ENCODE assay signal across 24 cellular contexts in genomic region chr16:89708481-89708931, GRCh38.
"Had no signal": no experiment of that assay in that cellular context is flagged by ENCODE, and none has a peak within 500 bp of the region (broad histone marks: within the 10 kb centered on the region; RNA-seq: fewer than 3 reads in every experiment).

No MANE protein-coding gene starts in this region.

- H3K36me3 ChIP-seq: pancreas, vagina had no signal

- H3K27ac Mint-ChIP-seq: activated CD4-positive, alpha-beta memory T cell treated with anti-CD3 and anti-CD28 coated beads, Interleukin-2, amount 10 ng/mL, durations not matched to agents 7 days and 5 days; activated naive CD4-positive, alpha-beta T cell treated with anti-CD3 and anti-CD28 coated beads for 36 hours; activated naive CD8-positive, alpha-beta T cell treated with anti-CD3 and anti-CD28 coated beads, Interleukin-2, amount 10 ng/mL, durations not matched to agents 7 days and 5 days; activated T-cell treated with anti-CD3 and anti-CD28 coated beads, Interleukin-2, amount 50 U/mL, for 72 hours; mesothelial cell of epicardium; natural killer cell treated with Interleukin-12 subunit alpha and Interleukin-12 subunit beta and Interleukin-15 and Interleukin-18, amount 100 ng/mL, for 72 hours; stimulated activated naive B cell treated with anti-CD40 and anti-IgM and Interleukin-4, amounts not matched to agents 10 μg/mL and 1 μg/mL and 100 μg/mL, for 72 hours; T-helper 1 cell treated with Interleukin-12 subunit alpha and Interleukin-12 subunit beta and Interleukin-4 antibody, amounts not matched to agents 30 μg/mL and 1 μg/mL, for 36 hours had no signal

- DNase-seq: activated CD4-positive, alpha-beta memory T cell treated with anti-CD3 and anti-CD28 coated beads, Interleukin-2, amount 10 ng/mL, durations not matched to agents 7 days and 5 days; activated CD4-positive, alpha-beta T cell treated with anti-CD3 and anti-CD28 coated beads for 48 hours; activated effector memory CD4-positive, alpha-beta T cell treated with Interleukin-2 at 50 U/mL for 16 hours; activated naive CD4-positive, alpha-beta T cell treated with anti-CD3 and anti-CD28 coated beads for 36 hours; activated naive CD8-positive, alpha-beta T cell treated with anti-CD3 and anti-CD28 coated beads, Interleukin-2, amount 10 ng/mL, durations not matched to agents 7 days and 5 days; activated T-cell treated with anti-CD3 and anti-CD28 coated beads, Interleukin-2, amount 50 U/mL, for 72 hours; amniotic stem cell; cerebellar nuclear complex; cortex of kidney; heart right ventricle; left lung; pancreas; stimulated activated CD4-positive, alpha-beta T cell treated with anti-CD3 and anti-CD28 coated beads, Interleukin-15, amount 100 ng/mL, for 24 hours; stimulated activated CD8-positive, alpha-beta memory T cell treated with anti-CD3 and anti-CD28 coated beads, Interleukin-4, amount 100 ng/mL, for 48 hours; stimulated activated naive B cell treated with anti-CD40 and anti-IgM and Interleukin-4, amounts not matched to agents 10 μg/mL and 1 μg/mL and 100 μg/mL, for 72 hours; T1000; trophoblast cell had no signal

- H3K4me2 ChIP-seq: smooth muscle cell had no signal

- H3K27ac ChIP-seq: epithelial cell of prostate, heart right ventricle, left lung, neutrophil, pancreas, vagina had no signal

- H3K9me3 ChIP-seq: heart right ventricle, left lung, neutrophil, pancreas, vagina had no signal

- H3K4me3 ChIP-seq: heart right ventricle, left lung, pancreas, smooth muscle cell, vagina had no signal

- H3K27me3 Mint-ChIP-seq: activated CD4-positive, alpha-beta memory T cell treated with anti-CD3 and anti-CD28 coated beads, Interleukin-2, amount 10 ng/mL, durations not matched to agents 7 days and 5 days; activated naive CD8-positive, alpha-beta T cell treated with anti-CD3 and anti-CD28 coated beads, Interleukin-2, amount 10 ng/mL, durations not matched to agents 7 days and 5 days; natural killer cell treated with Interleukin-12 subunit alpha and Interleukin-12 subunit beta and Interleukin-15 and Interleukin-18, amount 100 ng/mL, for 72 hours; stimulated activated naive B cell treated with anti-CD40 and anti-IgM and Interleukin-4, amounts not matched to agents 10 μg/mL and 1 μg/mL and 100 μg/mL, for 72 hours had no signal

- H3K27me3 ChIP-seq: pancreas, vagina had no signal

- H3K4me1 Mint-ChIP-seq: mesothelial cell of epicardium had no signal

- H3K4me3 Mint-ChIP-seq: activated CD4-positive, alpha-beta memory T cell treated with anti-CD3 and anti-CD28 coated beads, Interleukin-2, amount 10 ng/mL, durations not matched to agents 7 days and 5 days; activated naive CD4-positive, alpha-beta T cell treated with anti-CD3 and anti-CD28 coated beads for 36 hours; activated naive CD8-positive, alpha-beta T cell treated with anti-CD3 and anti-CD28 coated beads, Interleukin-2, amount 10 ng/mL, durations not matched to agents 7 days and 5 days; activated T-cell treated with anti-CD3 and anti-CD28 coated beads, Interleukin-2, amount 50 U/mL, for 72 hours; mesothelial cell of epicardium; natural killer cell treated with Interleukin-12 subunit alpha and Interleukin-12 subunit beta and Interleukin-15 and Interleukin-18, amount 100 ng/mL, for 72 hours; stimulated activated naive B cell treated with anti-CD40 and anti-IgM and Interleukin-4, amounts not matched to agents 10 μg/mL and 1 μg/mL and 100 μg/mL, for 72 hours; T-helper 1 cell treated with Interleukin-12 subunit alpha and Interleukin-12 subunit beta and Interleukin-4 antibody, amounts not matched to agents 30 μg/mL and 1 μg/mL, for 36 hours had no signal

- H3K36me3 Mint-ChIP-seq: activated naive CD8-positive, alpha-beta T cell treated with anti-CD3 and anti-CD28 coated beads, Interleukin-2, amount 10 ng/mL, durations not matched to agents 7 days and 5 days; mesothelial cell of epicardium; natural killer cell treated with Interleukin-12 subunit alpha and Interleukin-12 subunit beta and Interleukin-15 and Interleukin-18, amount 100 ng/mL, for 72 hours; stimulated activated naive B cell treated with anti-CD40 and anti-IgM and Interleukin-4, amounts not matched to agents 10 μg/mL and 1 μg/mL and 100 μg/mL, for 72 hours had no signal

- H3K9me3 Mint-ChIP-seq: activated CD4-positive, alpha-beta memory T cell treated with anti-CD3 and anti-CD28 coated beads, Interleukin-2, amount 10 ng/mL, durations not matched to agents 7 days and 5 days; activated naive CD4-positive, alpha-beta T cell treated with anti-CD3 and anti-CD28 coated beads for 36 hours; activated naive CD8-positive, alpha-beta T cell treated with anti-CD3 and anti-CD28 coated beads, Interleukin-2, amount 10 ng/mL, durations not matched to agents 7 days and 5 days; activated T-cell treated with anti-CD3 and anti-CD28 coated beads, Interleukin-2, amount 50 U/mL, for 72 hours; mesothelial cell of epicardium; natural killer cell treated with Interleukin-12 subunit alpha and Interleukin-12 subunit beta and Interleukin-15 and Interleukin-18, amount 100 ng/mL, for 72 hours; stimulated activated naive B cell treated with anti-CD40 and anti-IgM and Interleukin-4, amounts not matched to agents 10 μg/mL and 1 μg/mL and 100 μg/mL, for 72 hours; T-helper 1 cell treated with Interleukin-12 subunit alpha and Interleukin-12 subunit beta and Interleukin-4 antibody, amounts not matched to agents 30 μg/mL and 1 μg/mL, for 36 hours had no signal
